7 cellular contexts compared by ENCODE assay signal in the genomic region with DNA sequence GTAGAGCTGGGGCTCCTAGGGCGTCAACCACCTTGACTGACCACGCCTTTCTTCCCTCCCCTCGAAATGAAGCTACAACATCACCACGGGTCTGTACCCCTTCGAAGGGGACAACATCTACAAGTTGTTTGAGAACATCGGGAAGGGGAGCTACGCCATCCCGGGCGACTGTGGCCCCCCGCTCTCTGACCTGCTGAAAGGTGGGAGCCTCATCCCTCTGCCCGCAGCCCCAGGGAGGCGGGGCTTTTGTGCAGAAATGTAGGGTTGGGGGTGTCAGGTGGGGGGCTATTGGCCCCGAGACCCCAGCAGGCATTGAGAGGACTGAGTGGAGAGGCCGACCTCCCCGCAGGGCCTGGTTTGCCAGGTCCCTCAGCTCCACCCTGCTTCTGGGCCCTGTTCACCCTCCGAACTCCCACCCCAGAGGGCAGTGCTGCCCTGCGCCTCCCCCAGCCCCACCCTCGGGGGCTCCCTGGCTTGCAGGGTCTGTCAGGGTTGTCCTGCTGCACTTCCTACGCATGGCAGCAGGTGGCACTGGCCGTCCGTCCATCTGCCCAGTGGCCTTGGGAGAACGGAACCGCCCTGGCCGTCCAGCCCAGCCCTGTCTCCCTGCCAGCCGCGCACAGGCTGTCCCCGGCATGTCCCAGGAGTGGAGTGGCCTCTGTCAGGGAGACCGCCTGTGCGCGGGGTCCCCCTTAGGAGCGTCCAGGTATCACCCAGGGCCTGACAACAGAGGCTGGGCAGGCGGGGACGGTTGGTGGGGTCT. TPM values are rescaled to one million over a fixed set of nuclear protein-coding genes. Genes with fewer than 3 reads are reported as not detected.
DNase-seq lines count a peak whose midpoint lies in the region; ATAC-seq, FAIRE-seq and TF ChIP-seq lines count a peak whose summit lies in the region.

No MANE protein-coding gene starts in this region.

- H3K4me1 ChIP-seq in breast epithelium (no peaks in the 10 kb centered on the region), kidney (ENCODE audit: control insufficient read depth in 1 of 2, insufficient read depth in 1 of 2, low read depth in 1 of 2, low read length in 2 of 2) (peaks cover 5 to 19% of the 10 kb centered on the region in 2 donors), transverse colon (peaks cover 9 to 33% (median 17%) of the 10 kb centered on the region in 4 donors)

- no peak overlapping the region for H3K9ac ChIP-seq in kidney (ENCODE audit: low read length in 2 of 2)

- H3K9me3 ChIP-seq in breast epithelium = no peaks in the 10 kb centered on the region
- H3K9me3 ChIP-seq in kidney (ENCODE audit: control insufficient read depth in 1 of 2, low read length in 2 of 2) = no peaks in the 10 kb centered on the region
- H3K9me3 ChIP-seq in transverse colon = no peaks in the 10 kb centered on the region

- TF ChIP-seq POLR2A in breast epithelium (IDR thresholded peaks at IDR 0.05) = no peak
- TF ChIP-seq POLR2A in transverse colon (IDR thresholded peaks at IDR 0.05) = no peak

- FAIRE-seq in kidney (lab: Jason Lieb, UNC) = no peak

- H3K27ac ChIP-seq in breast epithelium (peak overlapping the region in 1 of 2 donors; percentile 21), kidney (ENCODE audit: low read depth in 2 of 2, low read length in 2 of 2) (peak overlapping the region in 1 of 2 donors; percentile 22), transverse colon (no peak overlapping the region)

- in situ Hi-C loops in transverse colon (cut with MboI; ENCODE audit: low pct_ligation_motif_present in 1 of 4, low pct_unique_long_range_greater_than_20kb in 1 of 4, low sequenced_read_pairs in 3 of 4) = no loop called here

- ATAC-seq in GM21526 (IDR thresholded peaks at IDR 0.05; ENCODE audit: low FRiP score, unreplicated experiment) (no peak), GM21390 (IDR thresholded peaks at IDR 0.05; ENCODE audit: unreplicated experiment) (no peak), HG02678 (IDR thresholded peaks at IDR 0.05; ENCODE audit: unreplicated experiment) (no peak)

- TF ChIP-seq EP300 in transverse colon (IDR thresholded peaks at IDR 0.05; ENCODE audit: low read depth) = no peak

- peak in 2 of 3 donors; percentile 25 to 28 for TF ChIP-seq CTCF in breast epithelium (IDR thresholded peaks at IDR 0.05)
- TF ChIP-seq CTCF in kidney (IDR thresholded peaks at IDR 0.05; ENCODE audit: borderline replicate concordance, extremely low read depth, insufficient read depth) = peak; percentile 65
- TF ChIP-seq CTCF in transverse colon (IDR thresholded peaks at IDR 0.05) = peak; percentile 54 to 73 (median 67)

- no peak overlapping the region for H3K4me3 ChIP-seq in breast epithelium
- H3K4me3 ChIP-seq in kidney (ENCODE audit: low read length in 2 of 2) = no peak overlapping the region
- no peak overlapping the region for H3K4me3 ChIP-seq in transverse colon

- H3K36me3 ChIP-seq in breast epithelium (no peaks in the 10 kb centered on the region), kidney (ENCODE audit: control insufficient read depth in 1 of 2, insufficient read depth in 2 of 2, low read length in 2 of 2) (peaks cover 0 to 13% of the 10 kb centered on the region in 2 donors), transverse colon (peaks cover 0 to 10% (median 0%) of the 10 kb centered on the region in 4 donors)

- intact Hi-C loops in breast epithelium (cut with DNase I; ENCODE audit: low total_unique reads) (loop anchor here (10.0 kb wide), 1 partner anchor 207 kb away; no protein-coding TSS in a partner anchor), kidney (cut with DNase I) (no loop called here), transverse colon (cut with DNase I; ENCODE audit: low total_unique reads) (no loop called here)

- H3K27me3 ChIP-seq in breast epithelium (no peaks in the 10 kb centered on the region), transverse colon (no peaks in the 10 kb centered on the region)

- DNase-seq in HT-29 (ENCODE audit: low spot score) = peak; percentile 64
- DNase-seq in breast epithelium (ENCODE audit: low spot score in 2 of 2) = no peak
- no peak for DNase-seq in kidney
- DNase-seq in transverse colon = no peak

- WGBS in transverse colon (ENCODE audit: low coverage in 1 of 2), 2 donors = 70 to 80% methylated on average over 2 to 27 of the region's 33 CpGs

RNA-seq across cellular contexts. Expression of a gene that starts 15.7 kb away (rescaled TPM):
- 101 and 114 TPM in 2 replicates for total RNA-seq in HT-29 (2014; rRNA removed; shearing (Covaris generic))
- total RNA-seq in breast epithelium (10 to 100 TPM; 32.8 to 55.0 (median 52.1) TPM), kidney (57.7 TPM), transverse colon (100 to 1,000 TPM in 3 of 4 donors, 10 to 100 TPM in 1; 93.7 to 152 (median 103) TPM)
- 40.7 TPM for polyA plus RNA-seq in kidney (ENCODE audit: insufficient read depth, low read depth, low replicate concordance)

RNA-seq across cellular contexts. Expression of a gene that starts 16.5 kb away (rescaled TPM):
- total RNA-seq in HT-29 (2014; rRNA removed; shearing (Covaris generic)) = 2.4 and 3.9 TPM in 2 replicates
- total RNA-seq in breast epithelium = 1 to 10 TPM in 1 of 3 donors, under 1 TPM in 1, not detected in 1; 0.98 to 4.8 TPM
- 1.1 TPM for total RNA-seq in kidney
- 1.0 TPM for polyA plus RNA-seq in kidney (ENCODE audit: insufficient read depth, low read depth, low replicate concordance)
- total RNA-seq in transverse colon = 1 to 10 TPM in 1 of 4 donors, under 1 TPM in 2, not detected in 1; 0.32 to 5.2 (median 0.68) TPM

RNA-seq across cellular contexts. Expression of a gene that starts 20.2 kb away (rescaled TPM):
- total RNA-seq in HT-29 (2014; rRNA removed; shearing (Covaris generic)) = 142 and 159 TPM in 2 replicates
- total RNA-seq in breast epithelium = 10 to 100 TPM; 47.6 to 64.9 (median 61.3) TPM
- 183 TPM for total RNA-seq in kidney
- 641 TPM for polyA plus RNA-seq in kidney (ENCODE audit: insufficient read depth, low read depth, low replicate concordance)
- 100 to 1,000 TPM; 157 to 650 (median 240) TPM for total RNA-seq in transverse colon

RNA-seq across cellular contexts. Expression of a gene that starts 27.1 kb away (rescaled TPM):
- 32.5 and 38.6 TPM in 2 replicates for total RNA-seq in HT-29 (2014; rRNA removed; shearing (Covaris generic))
- 10 to 100 TPM; 13.8 to 28.5 (median 22.4) TPM for total RNA-seq in breast epithelium
- total RNA-seq in kidney = 205 TPM
- 21.3 TPM for polyA plus RNA-seq in kidney (ENCODE audit: insufficient read depth, low read depth, low replicate concordance)
- total RNA-seq in transverse colon = 100 to 1,000 TPM in 3 of 4 donors, 10 to 100 TPM in 1; 89.4 to 379 (median 116) TPM

RNA-seq across cellular contexts. Expression of a gene that starts 47.3 kb away (rescaled TPM):
- 49.6 and 50.5 TPM in 2 replicates for total RNA-seq in HT-29 (2014; rRNA removed; shearing (Covaris generic))
- total RNA-seq in breast epithelium = 10 to 100 TPM; 15.4 to 63.3 (median 43.9) TPM
- total RNA-seq in kidney = 156 TPM
- 12.2 TPM for polyA plus RNA-seq in kidney (ENCODE audit: insufficient read depth, low read depth, low replicate concordance)
- total RNA-seq in transverse colon = 100 to 1,000 TPM in 1 of 4 donors, 10 to 100 TPM in 3; 34.5 to 142 (median 48.3) TPM
